In the genomic region with DNA sequence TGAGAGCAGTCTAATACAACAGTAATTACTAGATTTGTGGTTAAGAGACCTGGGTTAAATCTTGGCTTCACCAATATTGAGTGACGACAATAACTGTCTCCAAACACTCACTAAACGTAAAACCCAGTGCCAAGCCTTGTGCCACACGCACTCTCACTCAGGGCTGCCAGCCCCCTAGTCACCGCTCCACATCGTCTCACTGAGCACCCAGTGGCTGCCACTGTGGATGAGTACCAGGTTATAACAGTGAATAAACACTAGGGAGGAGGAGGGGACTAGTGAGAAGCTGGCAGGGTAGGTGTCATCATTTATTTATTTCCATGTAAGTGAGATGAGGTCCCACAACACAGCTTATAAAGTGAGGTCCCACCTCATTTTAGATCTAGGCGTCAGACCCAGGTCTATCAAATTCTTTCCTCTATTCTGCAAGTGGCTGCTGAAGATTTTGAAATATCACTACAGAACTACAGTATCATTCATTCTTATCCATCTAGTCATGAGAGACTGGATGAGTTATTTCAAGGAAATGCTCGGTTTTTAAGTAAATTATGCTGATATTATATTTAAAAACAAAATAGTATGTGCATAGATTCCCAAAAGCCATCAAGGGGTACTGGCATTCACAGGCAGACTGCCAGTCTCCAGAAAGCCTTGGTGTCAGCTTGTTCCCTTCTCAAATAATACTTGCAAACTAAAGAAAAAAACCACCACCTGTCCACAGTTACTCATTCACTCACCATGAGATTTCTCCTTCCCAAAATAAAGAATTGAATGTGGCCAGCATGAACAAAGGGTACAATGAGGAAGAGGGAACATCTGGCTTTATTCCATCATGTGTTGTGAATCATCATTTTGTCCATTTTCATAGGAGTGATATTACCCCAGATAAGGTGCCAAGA, we compare ENCODE assay signal across 18 cellular contexts.
DNase-seq lines count a peak whose midpoint lies in the region; ATAC-seq and TF ChIP-seq lines count a peak whose summit lies in the region.
"Had no signal": no experiment of that assay in that cellular context is flagged by ENCODE, and none has a peak within 500 bp of the region (broad histone marks: within the 10 kb centered on the region; RNA-seq: fewer than 3 reads in every experiment).

No MANE protein-coding gene starts in this region.

- no TSS peak for BruUV-seq in PC-3 (replicated peaks; lab: Mats Ljungman, UMichigan)

- H3K4me2 ChIP-seq in PC-3 (ENCODE audit: low read length), result no peak overlapping the region

- POLR2A ChIA-PET in PC-3 (lab: Charles Lee; ENCODE audit: unreplicated experiment), result interaction anchor here (0.7 kb wide), 1 partner anchor 43 kb away, joined by 3 read pairs; no protein-coding TSS in a partner anchor

- WGBS in esophagus muscularis mucosa, result 93% methylated on average over 7 of the region's 7 CpGs

- no peaks in the 10 kb centered on the region for H3K9me3 Mint-ChIP-seq in activated T-cell treated with anti-CD3 and anti-CD28 coated beads, Interleukin-2, amount 50 U/mL, for 4 hours
- H3K9me3 Mint-ChIP-seq: activated naive CD4-positive, alpha-beta T cell treated with anti-CD3 and anti-CD28 coated beads, Interleukin-2, amount 50 U/mL, for 72 hours; H9 had no signal

- ATAC-seq in PC-3, result no peak; the same call in 1 of the 2 replicates
- peak; percentile 27 for ATAC-seq in mucosa of descending colon
- no peak for ATAC-seq in HG02870 (IDR thresholded peaks at IDR 0.05; ENCODE audit: unreplicated experiment)
- ATAC-seq in GM18907 (IDR thresholded peaks at IDR 0.05; ENCODE audit: unreplicated experiment), result no peak
- ATAC-seq in activated T-cell treated with anti-CD3 and anti-CD28 coated beads, Interleukin-2, amount 50 U/mL, for 4 hours, result no peak
- ATAC-seq in GM18502 (IDR thresholded peaks at IDR 0.05; ENCODE audit: poor library complexity, unreplicated experiment), result no peak
- ATAC-seq: activated naive CD4-positive, alpha-beta T cell treated with anti-CD3 and anti-CD28 coated beads, Interleukin-2, amount 50 U/mL, for 72 hours had no signal

- CTCF ChIA-PET in PC-3 (lab: Charles Lee), result no interaction called here

- no peaks in the 10 kb centered on the region for H3F3A ChIP-seq in PC-3 (ENCODE audit: low read length, unreplicated experiment)

- no peak overlapping the region for H3K9ac ChIP-seq in PC-3 (ENCODE audit: low read length)

- no peaks in the 10 kb centered on the region for H3K4me1 Mint-ChIP-seq in activated T-cell treated with anti-CD3 and anti-CD28 coated beads, Interleukin-2, amount 50 U/mL, for 4 hours (ENCODE audit: low read depth)
- H3K4me1 Mint-ChIP-seq: H9 had no signal

- H3K4me3 ChIP-seq in PC-3 (ENCODE audit: low read length), result no peak overlapping the region
- H3K4me3 ChIP-seq in esophagus muscularis mucosa, result no peak overlapping the region
- no peak overlapping the region for H3K4me3 ChIP-seq in mucosa of descending colon
- H3K4me3 ChIP-seq: SJSA1, thoracic aorta had no signal

- H3K27ac ChIP-seq in PC-3 (ENCODE audit: low read length) (no peak overlapping the region), esophagus muscularis mucosa (replicated peaks in 1 of 4) (no peak overlapping the region)
- H3K27ac ChIP-seq: neutrophil, SJSA1, thoracic aorta had no signal

- H4K20me1 ChIP-seq in PC-3 (ENCODE audit: low read length), result no peaks in the 10 kb centered on the region

- no peaks in the 10 kb centered on the region for H3K79me2 ChIP-seq in PC-3 (ENCODE audit: low read length)

- intact Hi-C loops in PC-3 (cut with micrococcal nuclease) (no loop called here), esophagus muscularis mucosa (cut with DNase I) (no loop called here), mucosa of descending colon (cut with DNase I, micrococcal nuclease) (no loop called here)

- H3K36me3 ChIP-seq in PC-3 (ENCODE audit: low read depth, low read length) (0 out of 2 replicates have a peak, but pooled peaks cover 3% of the 10 kb centered on the region), esophagus muscularis mucosa (peaks cover 14 to 85% (median 73%) of the 10 kb centered on the region in 4 donors), mucosa of descending colon (ENCODE audit: low read depth) (no peaks in the 10 kb centered on the region)
- H3K36me3 ChIP-seq: neutrophil had no signal

- no peak for TF ChIP-seq EP300 in esophagus muscularis mucosa (IDR thresholded peaks at IDR 0.05)

- H3K9me3 ChIP-seq in PC-3 (ENCODE audit: low read length), result no peaks in the 10 kb centered on the region
- no peaks in the 10 kb centered on the region for H3K9me3 ChIP-seq in esophagus muscularis mucosa
- H3K9me3 ChIP-seq in mucosa of descending colon, result no peaks in the 10 kb centered on the region
- H3K9me3 ChIP-seq: neutrophil, SJSA1, thoracic aorta had no signal

- no peak for TF ChIP-seq CTCF in PC-3 (conservative IDR thresholded peaks at IDR 0.05; ENCODE audit: low read depth, low read length)
- no peak for TF ChIP-seq CTCF in esophagus muscularis mucosa (IDR thresholded peaks at IDR 0.05)
- no peak for TF ChIP-seq CTCF in mucosa of descending colon (IDR thresholded peaks at IDR 0.05)

- no peak for TF ChIP-seq POLR2A in esophagus muscularis mucosa (IDR thresholded peaks at IDR 0.05; ENCODE audit: low read depth)

- no peaks in the 10 kb centered on the region for H3K27me3 Mint-ChIP-seq in activated T-cell treated with anti-CD3 and anti-CD28 coated beads, Interleukin-2, amount 50 U/mL, for 4 hours (ENCODE audit: low read depth)

- no peak overlapping the region for H3K4me3 Mint-ChIP-seq in activated T-cell treated with anti-CD3 and anti-CD28 coated beads, Interleukin-2, amount 50 U/mL, for 4 hours
- H3K4me3 Mint-ChIP-seq: H9 had no signal

- peak; percentile 37 for DNase-seq in ELR (ENCODE audit: low read depth)
- peak; percentile 54 for DNase-seq in PC-3
- peak; percentile 26 for DNase-seq in esophagus muscularis mucosa (ENCODE audit: extremely low spot score)
- DNase-seq in mucosa of descending colon, result no peak
- DNase-seq in activated T-cell treated with anti-CD3 and anti-CD28 coated beads, Interleukin-2, amount 50 U/mL, for 4 hours, result no peak
- DNase-seq: activated CD4-positive, alpha-beta T cell treated with anti-CD3 and anti-CD28 coated beads for 4 hours; cerebellar nuclear complex; glutamatergic neuron; H9; NCI-H1694; stimulated activated CD4-positive, alpha-beta T cell treated with anti-CD3 and anti-CD28 coated beads, Interleukin-4, amount 100 ng/mL, for 1 hour had no signal

- H3K4me1 ChIP-seq in PC-3 (ENCODE audit: insufficient read depth, low read length), result peaks cover 15% of the 10 kb centered on the region
- H3K4me1 ChIP-seq in esophagus muscularis mucosa, result peaks cover 0 to 8% (median 0%) of the 10 kb centered on the region in 4 donors
- H3K4me1 ChIP-seq in mucosa of descending colon (ENCODE audit: low read depth), result peaks cover 4% of the 10 kb centered on the region

- H3K36me3 Mint-ChIP-seq in activated T-cell treated with anti-CD3 and anti-CD28 coated beads, Interleukin-2, amount 50 U/mL, for 4 hours (ENCODE audit: insufficient read depth), result no peaks in the 10 kb centered on the region
- H3K36me3 Mint-ChIP-seq: activated naive CD4-positive, alpha-beta T cell treated with anti-CD3 and anti-CD28 coated beads, Interleukin-2, amount 50 U/mL, for 72 hours had no signal

- no peak overlapping the region for H2AFZ ChIP-seq in PC-3 (ENCODE audit: low read length)

- H3K9me2 ChIP-seq in PC-3 (replicated peaks; ENCODE audit: low read length), result no peaks in the 10 kb centered on the region

- H3K27me3 ChIP-seq in PC-3 (ENCODE audit: low read length), result no peaks in the 10 kb centered on the region
- H3K27me3 ChIP-seq in esophagus muscularis mucosa, result no peaks in the 10 kb centered on the region
- H3K27me3 ChIP-seq: neutrophil, SJSA1 had no signal

Comparison
In these comparisons a context has a peak if more than half of its experiments do, and no peak if none do; other contexts are left out.
1. DNase-seq: peak in ELR (single experiment), PC-3 (single experiment) and esophagus muscularis mucosa (single experiment); none in mucosa of descending colon (0 of 3) and activated T-cell treated with anti-CD3 and anti-CD28 coated beads, Interleukin-2, amount 50 U/mL, for 4 hours (single experiment).